Comparison of ENCODE assay signal across 11 cellular contexts in the genomic region with DNA sequence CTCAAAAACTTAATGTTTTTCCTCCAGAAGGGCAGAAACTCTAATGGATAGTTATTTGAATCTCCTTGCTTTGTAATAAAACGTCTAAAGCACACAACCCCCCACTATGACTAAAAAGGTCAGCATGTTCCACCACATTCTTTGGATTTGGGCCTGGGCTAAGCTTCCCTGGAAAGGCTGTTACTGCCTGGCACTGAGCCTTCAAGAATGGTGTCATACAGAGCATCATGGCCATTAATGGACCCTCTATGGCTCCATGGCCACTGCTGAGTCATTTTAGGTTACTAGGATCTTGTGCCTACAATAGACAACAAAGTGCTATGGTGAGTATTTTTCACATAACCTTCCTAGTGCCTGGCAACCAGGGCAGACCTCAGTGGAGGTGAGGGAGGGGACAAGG.
DNase-seq lines count a peak whose midpoint lies in the region; ATAC-seq, FAIRE-seq and TF ChIP-seq lines count a peak whose summit lies in the region.
"Had no signal": no experiment of that assay in that cellular context is flagged by ENCODE, and none has a peak within 500 bp of the region (broad histone marks: within the 10 kb centered on the region; RNA-seq: fewer than 3 reads in every experiment).

No MANE protein-coding gene starts in this region.

- WGBS in stomach, 5 donors: 5 to 33% (median 13%) methylated on average over 1 of the region's 1 CpG
- WGBS in small intestine, 3 donors: 25 to 55% (median 42%) methylated on average over 1 of the region's 1 CpG

- in situ Hi-C loops in astrocyte of the spinal cord (cut with HindIII; ENCODE audit: low sequenced_read_pairs): no loop called here

- H3K4me3 ChIP-seq in astrocyte of the spinal cord (ENCODE audit: low read depth, low read length): no peak overlapping the region
- H3K4me3 ChIP-seq in stomach: no peak overlapping the region
- H3K4me3 ChIP-seq in small intestine (ENCODE audit: low read depth in 1 of 2, low read length in 2 of 2): no peak overlapping the region

- peaks cover 0 to 8% (median 0%) of the 10 kb centered on the region in 4 donors for H3K4me1 ChIP-seq in stomach
- no peaks in the 10 kb centered on the region for H3K4me1 ChIP-seq in small intestine (ENCODE audit: control insufficient read depth in 2 of 2, insufficient read depth in 1 of 2, low read depth in 1 of 2, low read length in 1 of 2)

- TF ChIP-seq CTCF in astrocyte of the spinal cord (IDR thresholded peaks at IDR 0.05; ENCODE audit: low read depth, low read length) (no peak), stomach (IDR thresholded peaks at IDR 0.05) (no peak)

- intact Hi-C loops in stomach (cut with DNase I; ENCODE audit: low total_unique reads): no loop called here

- ATAC-seq in GM18907 (IDR thresholded peaks at IDR 0.05; ENCODE audit: unreplicated experiment) (no peak), HG03460 (IDR thresholded peaks at IDR 0.05; ENCODE audit: unreplicated experiment) (no peak), HG02763 (IDR thresholded peaks at IDR 0.05; ENCODE audit: unreplicated experiment) (no peak)
- ATAC-seq: Panc1 had no signal

- TF ChIP-seq EP300 in stomach (IDR thresholded peaks at IDR 0.05): peak; percentile 60

- no peaks in the 10 kb centered on the region for H3K9me3 ChIP-seq in stomach
- no peaks in the 10 kb centered on the region for H3K9me3 ChIP-seq in small intestine (ENCODE audit: control insufficient read depth, low read depth)

- H3K27ac ChIP-seq in stomach (peak overlapping the region in 2 of 5 donors; percentile 17 to 46), small intestine (ENCODE audit: low read depth in 1 of 2, low read length in 1 of 2) (peak overlapping the region in 1 of 2 donors; percentile 32)

- TF ChIP-seq POLR2A in stomach (IDR thresholded peaks at IDR 0.05): no peak

- H3K27me3 ChIP-seq in stomach (no peaks in the 10 kb centered on the region), small intestine (ENCODE audit: control insufficient read depth in 2 of 2, insufficient read depth in 2 of 2, low read length in 2 of 2) (no peaks in the 10 kb centered on the region)

- FAIRE-seq in islet of Langerhans (lab: Jason Lieb, UNC) (peak; percentile 5), small intestine (lab: Jason Lieb, UNC) (no peak)

- H3K36me3 ChIP-seq in stomach (no peaks in the 10 kb centered on the region), small intestine (ENCODE audit: control insufficient read depth in 2 of 2, insufficient read depth in 2 of 2, low read length in 2 of 2) (no peaks in the 10 kb centered on the region)

- DNase-seq in H4 (ENCODE audit: low spot score) (peak; percentile 52), astrocyte of the spinal cord (ENCODE audit: low read depth, low spot score) (peak; percentile 99), stomach (no peak), small intestine (no peak)
- DNase-seq: activated CD4-positive, alpha-beta T cell treated with anti-CD3 and anti-CD28 coated beads, Interleukin-2, amount 10 ng/mL, durations not matched to agents 7 days and 5 days; stimulated activated CD4-positive, alpha-beta T cell treated with anti-CD3 and anti-CD28 coated beads, Interleukin-12 subunit alpha, Interleukin-12 subunit beta, amount 100 ng/mL, for 4 hours had no signal

Comparison
In these comparisons a context has a peak if more than half of its experiments do, and no peak if none do; other contexts are left out.
1. DNase-seq: peak in H4 (single experiment) and astrocyte of the spinal cord (single experiment); none in stomach (single experiment) and small intestine (single experiment).